Comparison of ENCODE assay signal across 8 cellular contexts in the genomic region with DNA sequence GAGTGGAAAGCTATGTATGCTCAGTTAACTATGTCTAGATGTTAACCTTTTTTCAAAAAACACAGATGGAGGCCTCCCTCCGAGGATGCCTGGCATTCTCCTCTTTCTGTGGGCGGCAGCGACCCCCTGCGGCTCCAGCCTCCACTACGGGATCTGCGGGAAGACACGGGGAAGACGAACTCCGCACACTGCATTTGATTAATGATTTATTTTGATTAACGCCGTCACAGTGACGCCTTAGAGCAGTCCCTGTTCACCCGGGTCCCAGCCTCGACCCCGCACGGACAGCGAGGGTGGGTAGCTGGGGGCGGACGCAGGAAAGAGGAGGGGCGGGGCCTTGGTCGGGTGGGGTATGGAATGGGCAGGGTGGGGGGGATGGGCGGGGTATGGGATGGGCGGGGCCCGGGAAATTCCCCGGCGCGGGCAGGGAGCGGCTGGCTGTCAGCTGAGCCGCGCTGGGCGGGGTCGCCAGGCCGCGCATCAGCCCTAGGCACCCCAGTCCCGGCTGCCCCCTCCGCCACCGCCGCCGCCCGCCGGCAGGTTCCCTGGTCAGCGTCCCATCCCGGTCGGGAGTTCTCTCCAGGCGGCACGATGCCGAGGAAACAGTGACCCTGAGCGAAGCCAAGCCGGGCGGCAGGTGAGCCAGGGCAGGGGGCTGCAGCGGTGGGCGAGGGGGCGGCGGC. TPM values are rescaled to one million over a fixed set of nuclear protein-coding genes. Genes with fewer than 3 reads are reported as not detected.
A peak's percentile ranks its signal among the peaks of the same experiment; 100 is the strongest.
DNase-seq lines count a peak whose midpoint lies in the region; ATAC-seq and TF ChIP-seq lines count a peak whose summit lies in the region.

Gene OPTN (plus strand): TSS at position 498 of the 683 bp plus-strand sequence. CDS start 8,960 bp downstream, outside the sequence.

- peaks cover 1 to 39% (median 23%) of the 10 kb centered on the region in 4 donors for H3K4me1 ChIP-seq in liver (ENCODE audit: control insufficient read depth in 4 of 4, insufficient read depth in 4 of 4, low read length in 3 of 4)

- H3K9ac ChIP-seq in liver (ENCODE audit: low read depth in 1 of 2, low read length in 2 of 2), result peak within 1 kb of the TSS; percentile 40 to 97

- WGBS in liver, result under 1% methylated on average over 54 of the region's 54 CpGs

- H3K4me3 ChIP-seq in AG04449 (ENCODE audit: low read depth, low read length), result peak within 1 kb of the TSS; percentile 79
- peak within 1 kb of the TSS; percentile 90 to 97 (median 90) for H3K4me3 ChIP-seq in liver (ENCODE audit: low read depth in 1 of 3, low read length in 3 of 3)

- H3K27ac ChIP-seq in liver (ENCODE audit: low read depth in 1 of 2, low read length in 2 of 2), result peak within 1 kb of the TSS; percentile 83 to 93

- H3K27me3 ChIP-seq in liver (ENCODE audit: control insufficient read depth in 4 of 4, insufficient read depth in 4 of 4, low read length in 3 of 4), result no peaks in the 10 kb centered on the region

- H3K9me3 ChIP-seq in liver (ENCODE audit: control insufficient read depth in 4 of 4, low read length in 3 of 4), result no peaks in the 10 kb centered on the region

- TF ChIP-seq CTCF in AG04449 (IDR thresholded peaks at IDR 0.05; ENCODE audit: insufficient read depth, low read length, missing control alignments), result peak; percentile 78
- peak; percentile 69 for TF ChIP-seq CTCF in liver (IDR thresholded peaks at IDR 0.05; ENCODE audit: low read depth, low read length, missing input control)

- peak; percentile 31 for DNase-seq in AG04449 (ENCODE audit: low read depth, low spot score)
- DNase-seq in NCI-H226, result peak; percentile 77
- peak; percentile 66 to 69 for DNase-seq in activated CD4-positive, alpha-beta T cell treated with anti-CD3 and anti-CD28 coated beads, Interleukin-2, amount 50 U/mL, for 4 hours
- peak; percentile 47 to 87 for DNase-seq in dermis microvascular lymphatic vessel endothelial cell (ENCODE audit: low read depth in 2 of 2)
- peak; percentile 71 to 75 for DNase-seq in stimulated activated CD4-positive, alpha-beta T cell treated with anti-CD3 and anti-CD28 coated beads, Interleukin-4, amount 100 ng/mL, for 4 hours

- CTCF ChIA-PET in AG04449 (lab: Yijun Ruan, JAX), result interaction anchor here (0.6 to 4.2 kb wide), 25 partner anchors 8 to 897 kb away, joined by 3 to 38 read pairs (median 3); partner anchors contain the start of gene MCM10

- POLR2A ChIA-PET in AG04449 (lab: Yijun Ruan, JAX), result interaction anchor here (0.6 to 1.0 kb wide), 5 partner anchors 10 to 199 kb away, joined by 3 to 4 read pairs (median 3); partner anchors contain the start of gene MCM10

- peaks cover 0 to 1% (median 0%) of the 10 kb centered on the region in 4 donors for H3K36me3 ChIP-seq in liver (ENCODE audit: control insufficient read depth in 4 of 4, insufficient read depth in 3 of 4, low read depth in 1 of 4, low read length in 3 of 4)

- TF ChIP-seq RAD21 in liver (IDR thresholded peaks at IDR 0.05), result peak; percentile 75 to 82

- ATAC-seq in GM18861 (IDR thresholded peaks at IDR 0.05; ENCODE audit: unreplicated experiment) (peak; percentile 45), HG03097 (IDR thresholded peaks at IDR 0.05; ENCODE audit: low FRiP score, unreplicated experiment) (peak; percentile 73)

TF ChIP-seq in liver, 16 proteins besides CTCF, POLR2A, EP300 and RAD21:
- TF ChIP-seq YY1 (IDR thresholded peaks at IDR 0.05) (peak; percentile 44), SP1 (IDR thresholded peaks at IDR 0.05) (peak; percentile 24), HNF4G (IDR thresholded peaks at IDR 0.05) (no peak), RXRA (IDR thresholded peaks at IDR 0.05) (peak in 1 of 2 donors; percentile 30)
- TF ChIP-seq, protein P1, sequence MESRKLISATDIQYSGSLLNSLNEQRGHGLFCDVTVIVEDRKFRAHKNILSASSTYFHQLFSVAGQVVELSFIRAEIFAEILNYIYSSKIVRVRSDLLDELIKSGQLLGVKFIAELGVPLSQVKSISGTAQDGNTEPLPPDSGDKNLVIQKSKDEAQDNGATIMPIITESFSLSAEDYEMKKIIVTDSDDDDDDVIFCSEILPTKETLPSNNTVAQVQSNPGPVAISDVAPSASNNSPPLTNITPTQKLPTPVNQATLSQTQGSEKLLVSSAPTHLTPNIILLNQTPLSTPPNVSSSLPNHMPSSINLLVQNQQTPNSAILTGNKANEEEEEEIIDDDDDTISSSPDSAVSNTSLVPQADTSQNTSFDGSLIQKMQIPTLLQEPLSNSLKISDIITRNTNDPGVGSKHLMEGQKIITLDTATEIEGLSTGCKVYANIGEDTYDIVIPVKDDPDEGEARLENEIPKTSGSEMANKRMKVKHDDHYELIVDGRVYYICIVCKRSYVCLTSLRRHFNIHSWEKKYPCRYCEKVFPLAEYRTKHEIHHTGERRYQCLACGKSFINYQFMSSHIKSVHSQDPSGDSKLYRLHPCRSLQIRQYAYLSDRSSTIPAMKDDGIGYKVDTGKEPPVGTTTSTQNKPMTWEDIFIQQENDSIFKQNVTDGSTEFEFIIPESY (IDR thresholded peaks at IDR 0.05), result no peak
- TF ChIP-seq, protein P2, sequence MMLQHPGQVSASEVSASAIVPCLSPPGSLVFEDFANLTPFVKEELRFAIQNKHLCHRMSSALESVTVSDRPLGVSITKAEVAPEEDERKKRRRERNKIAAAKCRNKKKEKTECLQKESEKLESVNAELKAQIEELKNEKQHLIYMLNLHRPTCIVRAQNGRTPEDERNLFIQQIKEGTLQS (IDR thresholded peaks at IDR 0.05), result no peak
TF ChIP-seq in liver: peak in this region for 3.

RNA-seq across cellular contexts. Expression of gene OPTN, which starts in this region (rescaled TPM):
- total RNA-seq in dermis microvascular lymphatic vessel endothelial cell (66.9 and 70.9 TPM in 2 replicates), liver (10 to 100 TPM; 26.7 to 41.6 TPM)
- polyA plus RNA-seq in liver, result 10 to 100 TPM; 21.5 to 42.0 TPM

Comparison
In these comparisons a context has a peak if more than half of its experiments do, and no peak if none do; other contexts are left out.
1. Peak in every context shown above with its lines: DNase-seq, ATAC-seq, H3K4me3 ChIP-seq and H3K27ac ChIP-seq.